In genomic region chr19:6691342-6691741, GRCh38 we compare ENCODE assay signal across 21 cellular contexts. TPM values are rescaled to one million over a fixed set of nuclear protein-coding genes. Genes with fewer than 3 reads are reported as not detected.
DNase-seq lines count a peak whose midpoint lies in the region; ATAC-seq, FAIRE-seq and TF ChIP-seq lines count a peak whose summit lies in the region.
"Had no signal": no experiment of that assay in that cellular context is flagged by ENCODE, and none has a peak within 500 bp of the region (broad histone marks: within the 10 kb centered on the region; RNA-seq: fewer than 3 reads in every experiment).

No MANE protein-coding gene starts in this region.

- H3K14ac ChIP-seq in trophoblast cell (ENCODE audit: low read length): no peak overlapping the region

- H2BK120ac ChIP-seq in trophoblast cell (ENCODE audit: insufficient read depth, low read length, poor library complexity): no peak overlapping the region

- H3K27ac ChIP-seq in right atrium auricular region: no peak overlapping the region
- no peak overlapping the region for H3K27ac ChIP-seq in HepG2 (ENCODE audit: extremely low read length, insufficient read depth, low read length)
- H3K27ac ChIP-seq in trophoblast cell (ENCODE audit: low read depth, low read length): no peak overlapping the region
- H3K27ac ChIP-seq: BLaER1, C4-2B had no signal

- no peak for TF ChIP-seq POLR2A in HepG2 (IDR thresholded peaks at IDR 0.05; ENCODE audit: insufficient read depth in 1 of 2, low read depth in 2 of 2, low read length in 2 of 2)

- in situ Hi-C loops in HepG2 (cut with HindIII; ENCODE audit: extremely low pct_ligation_motif_present, low pct_unique_long_range_greater_than_20kb): no loop called here

- H4K91ac ChIP-seq in trophoblast cell (ENCODE audit: low read depth, low read length): no peak overlapping the region

- TF ChIP-seq CTCF in right atrium auricular region (IDR thresholded peaks at IDR 0.05) (no peak), chondrocyte (IDR thresholded peaks at IDR 0.05) (no peak), HepG2 (CRISPR knock-in tag; IDR thresholded peaks at IDR 0.05) (no peak)

- no peak overlapping the region for H3K23ac ChIP-seq in trophoblast cell (ENCODE audit: low read length)

- H3K27me3 ChIP-seq in right atrium auricular region (no peaks in the 10 kb centered on the region), HepG2 (ENCODE audit: control insufficient read depth in 1 of 2, insufficient read depth in 2 of 2, low read length in 2 of 2) (no peaks in the 10 kb centered on the region), trophoblast cell (ENCODE audit: insufficient read depth, low read length) (no peaks in the 10 kb centered on the region)
- H3K27me3 ChIP-seq: BLaER1 had no signal

- TF ChIP-seq EP300 in HepG2 (IDR thresholded peaks at IDR 0.05; ENCODE audit: low read depth in 2 of 2, low read length in 2 of 2) (no peak), HepG2 (CRISPR knock-in tag; IDR thresholded peaks at IDR 0.05; ENCODE audit: borderline replicate concordance) (no peak)

- no peak overlapping the region for H3K9ac ChIP-seq in HepG2 (ENCODE audit: insufficient read depth, low read depth, low read length)
- no peak overlapping the region for H3K9ac ChIP-seq in trophoblast cell (ENCODE audit: low read length)
- H3K9ac ChIP-seq: BLaER1 had no signal

- no peak overlapping the region for H3K27ac Mint-ChIP-seq in chondrocyte (ENCODE audit: unreplicated experiment)
- H3K27ac Mint-ChIP-seq: B cell; CD4-positive, CD25-positive, alpha-beta regulatory T cell; CD8-positive, alpha-beta T cell had no signal

- no peaks in the 10 kb centered on the region for H3K79me2 ChIP-seq in HepG2 (ENCODE audit: insufficient read depth, low read length)
- H3K79me2 ChIP-seq in trophoblast cell (ENCODE audit: control insufficient read depth, insufficient read depth, low read length, poor library complexity): no peaks in the 10 kb centered on the region

- DNase-seq in Right ventricle myocardium inferior (ENCODE audit: missing footprints) (peak; percentile 20), right atrium auricular region (ENCODE audit: low spot score) (no peak), chondrocyte (ENCODE audit: low spot score) (peak; percentile 4), HepG2 (ENCODE audit: low spot score) (no peak), trophoblast cell (no peak)
- DNase-seq: Caco-2; CD4-positive, CD25-positive, alpha-beta regulatory T cell; CD8-positive, alpha-beta T cell; DMS153; DND-41; GOT3 had no signal

- POLR2A ChIA-PET in HepG2 (lab: Yijun Ruan, JAX): interaction anchor here (0.7 to 1.4 kb wide), 2 partner anchors 46 to 62 kb away, joined by 3 to 4 read pairs; partner anchors contain the start of gene GPR108

- TF ChIP-seq RAD21 in HepG2 (CRISPR knock-in tag; IDR thresholded peaks at IDR 0.05): no peak

- CTCF ChIA-PET in HepG2 (lab: Yijun Ruan, JAX; ENCODE audit: low intra/inter-chr PET ratio, low total read pairs): no interaction called here

- H4K8ac ChIP-seq in trophoblast cell (ENCODE audit: low read depth, low read length): no peak overlapping the region

- H4K20me1 ChIP-seq in HepG2 (ENCODE audit: insufficient read depth, low read length): peaks cover 58% of the 10 kb centered on the region
- H4K20me1 ChIP-seq: BLaER1 had no signal

- whole genome bisulfite sequencing in HepG2 (ENCODE audit: low lambda C conversion rate): over 99% methylated on average over 8 of the region's 8 CpGs
- WGBS in trophoblast cell (ENCODE audit: extremely low coverage, insufficient coverage, insufficient read length): no CpG with 5 or more reads among the region's 8 CpGs

- intact Hi-C loops in Right ventricle myocardium inferior (cut with DNase I) (no loop called here), HepG2 (cut with micrococcal nuclease; ENCODE audit: unreplicated experiment) (no loop called here)

- H2AK5ac ChIP-seq in trophoblast cell (ENCODE audit: low read length): no peak overlapping the region

- H3K18ac ChIP-seq in trophoblast cell (ENCODE audit: low read length): no peak overlapping the region

- H3K4me2 ChIP-seq in HepG2 (ENCODE audit: low read depth, low read length) (no peak overlapping the region), trophoblast cell (ENCODE audit: low read length) (no peak overlapping the region)
- H3K4me2 ChIP-seq: BLaER1 had no signal

- H4K12ac ChIP-seq in trophoblast cell (ENCODE audit: low read depth, low read length): no peak overlapping the region

- ATAC-seq in Right ventricle myocardium inferior: no peak
- ATAC-seq in HepG2: no peak
- no peak for ATAC-seq in HG03521 (IDR thresholded peaks at IDR 0.05; ENCODE audit: unreplicated experiment)
- ATAC-seq: CD8-positive, alpha-beta T cell had no signal

- no peak overlapping the region for H3K4me3 Mint-ChIP-seq in chondrocyte (ENCODE audit: unreplicated experiment)
- H3K4me3 Mint-ChIP-seq: B cell; CD4-positive, CD25-positive, alpha-beta regulatory T cell; CD8-positive, alpha-beta T cell had no signal

- no peak overlapping the region for H3K4ac ChIP-seq in trophoblast cell (ENCODE audit: low read depth, low read length)

- H3K4me1 ChIP-seq in right atrium auricular region (no peaks in the 10 kb centered on the region), HepG2 (ENCODE audit: insufficient read depth, low read length) (no peaks in the 10 kb centered on the region), trophoblast cell (ENCODE audit: control insufficient read depth in 1 of 2, insufficient read depth in 2 of 2, low read length in 2 of 2) (no peaks in the 10 kb centered on the region)
- H3K4me1 ChIP-seq: BLaER1, Caco-2, HAP-1 had no signal

- no peak overlapping the region for H3K4me3 ChIP-seq in right atrium auricular region
- no peak overlapping the region for H3K4me3 ChIP-seq in HepG2 (replicated peaks in 1 of 3; ENCODE audit: insufficient read depth in 1 of 3, low read depth in 2 of 3, low read length in 3 of 3)
- no peak overlapping the region for H3K4me3 ChIP-seq in trophoblast cell (ENCODE audit: low read depth, low read length)
- H3K4me3 ChIP-seq: BLaER1, HAP-1 had no signal

- H3K27me3 Mint-ChIP-seq in chondrocyte (ENCODE audit: low read depth): peaks cover 7% of the 10 kb centered on the region
- H3K27me3 Mint-ChIP-seq: CD4-positive, CD25-positive, alpha-beta regulatory T cell had no signal

- H3K9me3 Mint-ChIP-seq in chondrocyte (ENCODE audit: low read depth): peaks cover 4% of the 10 kb centered on the region

- no peaks in the 10 kb centered on the region for H3K36me3 Mint-ChIP-seq in chondrocyte (ENCODE audit: low read depth)
- H3K36me3 Mint-ChIP-seq: CD4-positive, CD25-positive, alpha-beta regulatory T cell; CD8-positive, alpha-beta T cell had no signal

- H2AFZ ChIP-seq in HepG2 (ENCODE audit: low read length) (no peak overlapping the region), trophoblast cell (ENCODE audit: insufficient read depth, low read length, poor library complexity) (no peak overlapping the region)

- no TSS peak for BruUV-seq in HepG2 (replicated peaks; lab: Mats Ljungman, UMichigan)

- H3K36me3 ChIP-seq in right atrium auricular region (no peaks in the 10 kb centered on the region), HepG2 (replicated peaks in 1 of 2; ENCODE audit: control insufficient read depth in 1 of 2, insufficient read depth in 2 of 2, low read length in 2 of 2) (peaks cover 41 to 85% of the 10 kb centered on the region in 2 experiments), trophoblast cell (ENCODE audit: control insufficient read depth in 1 of 2, insufficient read depth in 2 of 2, low read length in 2 of 2) (no peaks in the 10 kb centered on the region)
- H3K36me3 ChIP-seq: BLaER1, HAP-1 had no signal

- H3K9me3 ChIP-seq in right atrium auricular region: no peaks in the 10 kb centered on the region
- no peaks in the 10 kb centered on the region for H3K9me3 ChIP-seq in HepG2 (ENCODE audit: low read length)
- H3K9me3 ChIP-seq in trophoblast cell (ENCODE audit: insufficient read depth, low read depth, low read length): peaks cover 5% of the 10 kb centered on the region
- H3K9me3 ChIP-seq: Caco-2, HAP-1 had no signal

- no peak overlapping the region for H2BK12ac ChIP-seq in trophoblast cell (ENCODE audit: low read length)

- no peaks in the 10 kb centered on the region for H3K79me1 ChIP-seq in trophoblast cell (ENCODE audit: low read length)

- H2BK5ac ChIP-seq in trophoblast cell (ENCODE audit: low read depth, low read length, poor library complexity): no peak overlapping the region

- FAIRE-seq in HepG2 (lab: Jason Lieb, UNC): no peak
- FAIRE-seq: G401.6, GM12892, H54 had no signal

- H3K4me1 Mint-ChIP-seq in chondrocyte (ENCODE audit: low read depth): no peaks in the 10 kb centered on the region
- H3K4me1 Mint-ChIP-seq: B cell; CD4-positive, CD25-positive, alpha-beta regulatory T cell had no signal

RNA-seq across cellular contexts. Expression of gene TNFSF14, which starts 21.4 kb away (rescaled TPM):
- total RNA-seq in Right ventricle myocardium inferior (0.73 TPM), right atrium auricular region (1 to 10 TPM in 1 of 2 donors, under 1 TPM in 1; 0.63 to 1.3 TPM), chondrocyte (not detected in 3 replicates), HepG2 (2016; rRNA removed; fragmentation: Illumina TruSeq; extraction: Trizol) (0.17 and 0.49 TPM in 2 replicates)
- total RNA-seq in HepG2 (2016; cell fraction: cytosol; rRNA removed; fragmentation: Illumina TruSeq; extraction: Trizol; ENCODE audit: low read depth): 0.09 and 0.10 TPM in 2 replicates
- 0.10 and 0.69 TPM in 2 replicates for total RNA-seq in HepG2 (2016; cell fraction: insoluble cytoplasmic fraction; rRNA removed; fragmentation: Illumina TruSeq; extraction: Trizol)
- total RNA-seq in HepG2 (2016; cell fraction: membrane; rRNA removed; fragmentation: Illumina TruSeq; extraction: Trizol): 0.10 and 0.15 TPM in 2 replicates
- 0.88 and 1.2 TPM in 2 replicates for total RNA-seq in HepG2 (2016; cell fraction: nucleus; rRNA removed; fragmentation: Illumina TruSeq; extraction: Trizol)
- 9.1 and 10.0 TPM in 2 replicates for polyA plus RNA-seq in HepG2 (2011; rRNA removed)
- 1.9 and 2.2 TPM in 2 replicates for polyA plus RNA-seq in HepG2 (2011; cell fraction: cytosol; rRNA removed)
- 37.9 and 38.9 TPM in 2 replicates for polyA plus RNA-seq in HepG2 (2011; cell fraction: nucleus; rRNA removed)
- polyA plus RNA-seq in HepG2 (2012): 1.7 and 3.2 TPM in 2 replicates
- 0.03 and 0.10 TPM in 2 replicates for polyA plus RNA-seq in HepG2 (2016; cell fraction: cytosol; fragmentation: Illumina TruSeq; extraction: Trizol; ENCODE audit: low read depth)
- 0.17 TPM in 2 replicates for polyA plus RNA-seq in HepG2 (2016; cell fraction: insoluble cytoplasmic fraction; fragmentation: Illumina TruSeq; extraction: Trizol; ENCODE audit: low read depth)
- 0.11 and 0.23 TPM in 2 replicates for polyA plus RNA-seq in HepG2 (2016; cell fraction: membrane; fragmentation: Illumina TruSeq; extraction: Trizol; ENCODE audit: low read depth)
- 7.9 and 8.1 TPM in 2 replicates for polyA plus RNA-seq in HepG2 (2016; cell fraction: nucleus; fragmentation: Illumina TruSeq; extraction: Trizol; ENCODE audit: insufficient read depth, low read depth)
- polyA minus RNA-seq in HepG2 (2011; rRNA and poly(A)+ RNA removed; ENCODE audit: low replicate concordance): 0.68 and 5.9 TPM in 2 replicates
- polyA minus RNA-seq in HepG2 (2011; cell fraction: cytosol; rRNA and poly(A)+ RNA removed): 0.30 and 0.70 TPM in 2 replicates
- polyA minus RNA-seq in HepG2 (2011; cell fraction: nucleus; rRNA and poly(A)+ RNA removed): 10.8 and 14.2 TPM in 2 replicates
- not detected in 2 replicates for polyA plus RNA-seq in trophoblast cell (2013)
- total RNA-seq: A172, A673, Caco-2 had no signal

RNA-seq across cellular contexts. Expression of gene C3, which starts 29.1 kb away (rescaled TPM):
- total RNA-seq in Right ventricle myocardium inferior (482 TPM), right atrium auricular region (1,000 to 10,000 TPM in 1 of 2 donors, 100 to 1,000 TPM in 1; 419 to 1,709 TPM), chondrocyte (0.77 TPM in 1 of 3 replicates, not detected in the others), HepG2 (2016; rRNA removed; fragmentation: Illumina TruSeq; extraction: Trizol) (700 and 1,455 TPM in 2 replicates)
- total RNA-seq in HepG2 (2016; cell fraction: cytosol; rRNA removed; fragmentation: Illumina TruSeq; extraction: Trizol; ENCODE audit: low read depth): 160 and 192 TPM in 2 replicates
- 643 and 1,412 TPM in 2 replicates for total RNA-seq in HepG2 (2016; cell fraction: insoluble cytoplasmic fraction; rRNA removed; fragmentation: Illumina TruSeq; extraction: Trizol)
- 268 and 291 TPM in 2 replicates for total RNA-seq in HepG2 (2016; cell fraction: membrane; rRNA removed; fragmentation: Illumina TruSeq; extraction: Trizol)
- total RNA-seq in HepG2 (2016; cell fraction: nucleus; rRNA removed; fragmentation: Illumina TruSeq; extraction: Trizol): 1,410 and 1,846 TPM in 2 replicates
- polyA plus RNA-seq in HepG2 (2011; rRNA removed): 6,272 and 9,798 TPM in 2 replicates
- polyA plus RNA-seq in HepG2 (2011; cell fraction: cytosol; rRNA removed): 4,601 and 7,618 TPM in 2 replicates
- polyA plus RNA-seq in HepG2 (2011; cell fraction: nucleus; rRNA removed): 6,023 and 6,891 TPM in 2 replicates
- polyA plus RNA-seq in HepG2 (2012): 3,859 and 6,494 TPM in 2 replicates
- polyA plus RNA-seq in HepG2 (2016; cell fraction: cytosol; fragmentation: Illumina TruSeq; extraction: Trizol; ENCODE audit: low read depth): 195 and 210 TPM in 2 replicates
- 903 and 1,023 TPM in 2 replicates for polyA plus RNA-seq in HepG2 (2016; cell fraction: insoluble cytoplasmic fraction; fragmentation: Illumina TruSeq; extraction: Trizol; ENCODE audit: low read depth)
- polyA plus RNA-seq in HepG2 (2016; cell fraction: membrane; fragmentation: Illumina TruSeq; extraction: Trizol; ENCODE audit: low read depth): 286 and 340 TPM in 2 replicates
- 3,631 and 3,793 TPM in 2 replicates for polyA plus RNA-seq in HepG2 (2016; cell fraction: nucleus; fragmentation: Illumina TruSeq; extraction: Trizol; ENCODE audit: insufficient read depth, low read depth)
- polyA minus RNA-seq in HepG2 (2011; rRNA and poly(A)+ RNA removed; ENCODE audit: low replicate concordance): 785 and 9,683 TPM in 2 replicates
- polyA minus RNA-seq in HepG2 (2011; cell fraction: cytosol; rRNA and poly(A)+ RNA removed): 2,000 and 4,520 TPM in 2 replicates
- polyA minus RNA-seq in HepG2 (2011; cell fraction: nucleus; rRNA and poly(A)+ RNA removed): 1,680 and 2,385 TPM in 2 replicates
- 4.5 and 5.1 TPM in 2 replicates for polyA plus RNA-seq in trophoblast cell (2013)
- total RNA-seq: CD4-positive, CD25-positive, alpha-beta regulatory T cell; CD8-positive, alpha-beta T cell had no signal
- polyA plus RNA-seq: CD4-positive, CD25-positive, alpha-beta regulatory T cell had no signal

RNA-seq across cellular contexts. Expression of gene GPR108, which starts 46.0 kb away (rescaled TPM):
- total RNA-seq in Right ventricle myocardium inferior: 23.9 TPM
- total RNA-seq in right atrium auricular region: 10 to 100 TPM; 40.3 to 41.3 TPM
- total RNA-seq in chondrocyte: 38.4 to 42.4 TPM (median 39.8 TPM) in 3 replicates
- total RNA-seq in HepG2 (2016; rRNA removed; fragmentation: Illumina TruSeq; extraction: Trizol): 24.1 and 36.4 TPM in 2 replicates
- 38.0 and 46.7 TPM in 2 replicates for total RNA-seq in HepG2 (2016; cell fraction: cytosol; rRNA removed; fragmentation: Illumina TruSeq; extraction: Trizol; ENCODE audit: low read depth)
- total RNA-seq in HepG2 (2016; cell fraction: insoluble cytoplasmic fraction; rRNA removed; fragmentation: Illumina TruSeq; extraction: Trizol): 17.4 and 36.4 TPM in 2 replicates
- 50.7 and 59.0 TPM in 2 replicates for total RNA-seq in HepG2 (2016; cell fraction: membrane; rRNA removed; fragmentation: Illumina TruSeq; extraction: Trizol)
- 28.9 and 37.5 TPM in 2 replicates for total RNA-seq in HepG2 (2016; cell fraction: nucleus; rRNA removed; fragmentation: Illumina TruSeq; extraction: Trizol)
- polyA plus RNA-seq in HepG2 (2011; rRNA removed): 63.0 and 69.7 TPM in 2 replicates
- polyA plus RNA-seq in HepG2 (2011; cell fraction: cytosol; rRNA removed): 52.1 and 59.5 TPM in 2 replicates
- 207 and 243 TPM in 2 replicates for polyA plus RNA-seq in HepG2 (2011; cell fraction: nucleus; rRNA removed)
- 28.8 and 45.1 TPM in 2 replicates for polyA plus RNA-seq in HepG2 (2012)
- 45.8 and 48.0 TPM in 2 replicates for polyA plus RNA-seq in HepG2 (2016; cell fraction: cytosol; fragmentation: Illumina TruSeq; extraction: Trizol; ENCODE audit: low read depth)
- 22.1 and 29.5 TPM in 2 replicates for polyA plus RNA-seq in HepG2 (2016; cell fraction: insoluble cytoplasmic fraction; fragmentation: Illumina TruSeq; extraction: Trizol; ENCODE audit: low read depth)
- polyA plus RNA-seq in HepG2 (2016; cell fraction: membrane; fragmentation: Illumina TruSeq; extraction: Trizol; ENCODE audit: low read depth): 52.9 and 59.3 TPM in 2 replicates
- polyA plus RNA-seq in HepG2 (2016; cell fraction: nucleus; fragmentation: Illumina TruSeq; extraction: Trizol; ENCODE audit: insufficient read depth, low read depth): 87.3 and 93.9 TPM in 2 replicates
- polyA minus RNA-seq in HepG2 (2011; rRNA and poly(A)+ RNA removed; ENCODE audit: low replicate concordance): 154 and 189 TPM in 2 replicates
- 18.7 and 18.9 TPM in 2 replicates for polyA minus RNA-seq in HepG2 (2011; cell fraction: cytosol; rRNA and poly(A)+ RNA removed)
- 28.3 and 32.7 TPM in 2 replicates for polyA minus RNA-seq in HepG2 (2011; cell fraction: nucleus; rRNA and poly(A)+ RNA removed)
- polyA plus RNA-seq in trophoblast cell (2013): 45.3 and 47.5 TPM in 2 replicates

RNA-seq across cellular contexts. Expression of gene TRIP10, which starts 48.1 kb away (rescaled TPM):
- 147 TPM for total RNA-seq in Right ventricle myocardium inferior
- 10 to 100 TPM; 39.6 to 65.3 TPM for total RNA-seq in right atrium auricular region
- total RNA-seq in chondrocyte: 81.6 to 107 TPM (median 103 TPM) in 3 replicates
- 24.1 and 32.5 TPM in 2 replicates for total RNA-seq in HepG2 (2016; rRNA removed; fragmentation: Illumina TruSeq; extraction: Trizol)
- total RNA-seq in HepG2 (2016; cell fraction: cytosol; rRNA removed; fragmentation: Illumina TruSeq; extraction: Trizol; ENCODE audit: low read depth): 14.5 and 17.4 TPM in 2 replicates
- total RNA-seq in HepG2 (2016; cell fraction: insoluble cytoplasmic fraction; rRNA removed; fragmentation: Illumina TruSeq; extraction: Trizol): 21.0 and 35.2 TPM in 2 replicates
- 24.2 and 24.9 TPM in 2 replicates for total RNA-seq in HepG2 (2016; cell fraction: membrane; rRNA removed; fragmentation: Illumina TruSeq; extraction: Trizol)
- 15.8 and 19.9 TPM in 2 replicates for total RNA-seq in HepG2 (2016; cell fraction: nucleus; rRNA removed; fragmentation: Illumina TruSeq; extraction: Trizol)
- 33.2 and 39.4 TPM in 2 replicates for polyA plus RNA-seq in HepG2 (2011; rRNA removed)
- 27.2 and 31.9 TPM in 2 replicates for polyA plus RNA-seq in HepG2 (2011; cell fraction: cytosol; rRNA removed)
- polyA plus RNA-seq in HepG2 (2011; cell fraction: nucleus; rRNA removed): 93.2 and 99.5 TPM in 2 replicates
- 45.5 and 60.4 TPM in 2 replicates for polyA plus RNA-seq in HepG2 (2012)
- 20.7 and 22.0 TPM in 2 replicates for polyA plus RNA-seq in HepG2 (2016; cell fraction: cytosol; fragmentation: Illumina TruSeq; extraction: Trizol; ENCODE audit: low read depth)
- 32.6 and 39.0 TPM in 2 replicates for polyA plus RNA-seq in HepG2 (2016; cell fraction: insoluble cytoplasmic fraction; fragmentation: Illumina TruSeq; extraction: Trizol; ENCODE audit: low read depth)
- 29.2 and 30.7 TPM in 2 replicates for polyA plus RNA-seq in HepG2 (2016; cell fraction: membrane; fragmentation: Illumina TruSeq; extraction: Trizol; ENCODE audit: low read depth)
- 79.8 and 91.2 TPM in 2 replicates for polyA plus RNA-seq in HepG2 (2016; cell fraction: nucleus; fragmentation: Illumina TruSeq; extraction: Trizol; ENCODE audit: insufficient read depth, low read depth)
- polyA minus RNA-seq in HepG2 (2011; rRNA and poly(A)+ RNA removed; ENCODE audit: low replicate concordance): 17.1 and 24.3 TPM in 2 replicates
- polyA minus RNA-seq in HepG2 (2011; cell fraction: cytosol; rRNA and poly(A)+ RNA removed): 14.9 and 15.0 TPM in 2 replicates
- 19.4 and 20.3 TPM in 2 replicates for polyA minus RNA-seq in HepG2 (2011; cell fraction: nucleus; rRNA and poly(A)+ RNA removed)
- polyA plus RNA-seq in trophoblast cell (2013): 86.9 and 89.2 TPM in 2 replicates

Comparison
In these comparisons a context has a peak if more than half of its experiments do, and no peak if none do; other contexts are left out.
1. DNase-seq: peak in Right ventricle myocardium inferior (single experiment) and chondrocyte (single experiment); none in right atrium auricular region (single experiment), HepG2 (single experiment) and trophoblast cell (0 of 2).
2. RNA of gene C3, which starts 29.1 kb away (total RNA-seq): 419 to 1,709 TPM in right atrium auricular region, 160 to 1,846 TPM in HepG2 and 482 TPM in Right ventricle myocardium inferior (single experiment); 0.77 TPM in chondrocyte; every median in the first group is over 10 times any median in the second.